In the genomic region with DNA sequence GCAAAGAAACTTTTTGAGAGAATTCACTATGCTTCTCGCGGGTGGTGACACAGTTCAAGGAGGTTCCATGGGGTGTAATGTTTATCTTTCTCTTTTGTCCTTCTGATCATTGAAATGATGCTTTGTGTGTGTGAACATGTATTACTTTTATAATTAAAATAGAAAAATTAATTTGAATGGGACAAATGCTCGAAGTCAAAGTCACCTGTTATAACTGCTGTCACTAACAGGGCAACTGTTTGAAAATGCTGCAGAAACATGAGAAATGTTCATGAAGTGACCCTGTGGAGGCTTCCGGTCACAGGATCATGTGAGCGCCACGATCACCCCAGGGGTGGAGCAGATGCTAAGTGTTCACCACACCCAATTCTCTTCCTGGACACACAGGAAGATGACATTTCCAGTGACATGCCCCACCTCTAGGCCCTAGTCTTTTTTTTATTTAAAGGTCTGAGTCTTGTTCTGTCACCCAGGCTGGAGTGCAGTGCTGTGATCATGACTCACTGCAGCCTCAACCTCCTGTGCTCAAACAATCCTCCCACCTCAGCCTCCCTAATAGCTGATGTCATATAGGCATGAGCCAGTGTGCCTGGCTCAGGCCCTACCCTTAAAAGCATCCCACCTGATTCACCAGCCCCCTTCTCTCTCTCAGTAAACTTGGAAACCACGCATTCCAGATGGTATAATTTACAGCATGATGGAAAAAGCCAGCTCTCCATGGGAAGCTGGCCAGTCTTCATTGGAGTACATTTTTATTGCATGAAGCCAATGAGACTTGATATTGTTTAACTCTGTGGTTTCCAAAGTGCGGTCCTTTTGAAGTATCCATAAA, we compare ENCODE assay signal across 1 cellular context.
TF ChIP-seq lines count a peak whose summit lies in the region.

No MANE protein-coding gene starts in this region.

TF ChIP-seq in IMR-90, 13 proteins besides CTCF, POLR2A, EP300 and RAD21:
- TF ChIP-seq, protein P1, sequence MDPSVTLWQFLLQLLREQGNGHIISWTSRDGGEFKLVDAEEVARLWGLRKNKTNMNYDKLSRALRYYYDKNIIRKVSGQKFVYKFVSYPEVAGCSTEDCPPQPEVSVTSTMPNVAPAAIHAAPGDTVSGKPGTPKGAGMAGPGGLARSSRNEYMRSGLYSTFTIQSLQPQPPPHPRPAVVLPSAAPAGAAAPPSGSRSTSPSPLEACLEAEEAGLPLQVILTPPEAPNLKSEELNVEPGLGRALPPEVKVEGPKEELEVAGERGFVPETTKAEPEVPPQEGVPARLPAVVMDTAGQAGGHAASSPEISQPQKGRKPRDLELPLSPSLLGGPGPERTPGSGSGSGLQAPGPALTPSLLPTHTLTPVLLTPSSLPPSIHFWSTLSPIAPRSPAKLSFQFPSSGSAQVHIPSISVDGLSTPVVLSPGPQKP (IDR thresholded peaks at IDR 0.05; ENCODE audit: borderline replicate concordance, low read depth, low read length), result no peak
- TF ChIP-seq BHLHE40 (IDR thresholded peaks at IDR 0.05; ENCODE audit: low read depth, low read length) (no peak), FOS (IDR thresholded peaks at IDR 0.05; ENCODE audit: low read depth, low read length) (no peak), RCOR1 (IDR thresholded peaks at IDR 0.05; ENCODE audit: insufficient replicate concordance, low read length) (no peak), MXI1 (IDR thresholded peaks at IDR 0.05; ENCODE audit: borderline replicate concordance, low read depth, low read length) (no peak), MAZ (IDR thresholded peaks at IDR 0.05; ENCODE audit: borderline replicate concordance, low read depth, low read length) (no peak), NFE2L2 (IDR thresholded peaks at IDR 0.05; ENCODE audit: low read depth, low read length) (no peak), SMC3 (IDR thresholded peaks at IDR 0.05; ENCODE audit: low read depth, low read length) (no peak), CHD1 (IDR thresholded peaks at IDR 0.05; ENCODE audit: low read depth, low read length) (no peak), RFX5 (IDR thresholded peaks at IDR 0.05; ENCODE audit: low read depth, low read length) (no peak), CEBPB (IDR thresholded peaks at IDR 0.05; ENCODE audit: low read depth, low read length) (no peak)
- TF ChIP-seq, protein P2, sequence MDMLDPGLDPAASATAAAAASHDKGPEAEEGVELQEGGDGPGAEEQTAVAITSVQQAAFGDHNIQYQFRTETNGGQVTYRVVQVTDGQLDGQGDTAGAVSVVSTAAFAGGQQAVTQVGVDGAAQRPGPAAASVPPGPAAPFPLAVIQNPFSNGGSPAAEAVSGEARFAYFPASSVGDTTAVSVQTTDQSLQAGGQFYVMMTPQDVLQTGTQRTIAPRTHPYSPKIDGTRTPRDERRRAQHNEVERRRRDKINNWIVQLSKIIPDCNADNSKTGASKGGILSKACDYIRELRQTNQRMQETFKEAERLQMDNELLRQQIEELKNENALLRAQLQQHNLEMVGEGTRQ (IDR thresholded peaks at IDR 0.05; ENCODE audit: low read depth, low read length), result no peak
TF ChIP-seq in IMR-90: peak in this region for 0.
